Comparison of ENCODE assay signal across 12 cellular contexts in the genomic region with DNA sequence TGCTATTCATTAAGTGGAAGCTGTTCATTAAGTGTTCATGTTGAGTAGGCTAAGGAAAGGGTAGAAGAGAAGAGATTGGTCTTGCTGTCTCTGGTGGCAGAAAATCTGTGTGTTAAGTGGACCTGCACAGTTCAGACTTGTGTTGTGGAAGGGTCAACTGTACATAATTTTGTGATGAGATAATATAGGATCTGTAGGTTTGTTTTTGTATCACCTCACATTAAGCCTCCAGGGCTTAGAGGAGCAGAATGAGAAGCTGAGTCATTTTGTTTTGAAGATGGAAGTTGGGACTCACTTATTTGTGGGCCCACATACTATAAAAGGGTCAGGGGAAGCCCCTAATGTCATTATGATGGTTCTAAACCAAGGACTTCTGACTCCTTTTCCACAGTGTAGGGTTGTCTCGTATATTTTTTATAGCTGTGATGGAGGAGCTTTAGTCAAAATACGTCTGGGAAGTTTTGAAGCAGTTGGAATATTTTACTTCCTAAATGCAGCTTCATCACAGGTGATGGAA.
"Had no signal": no experiment of that assay in that cellular context is flagged by ENCODE, and none has a peak within 500 bp of the region (broad histone marks: within the 10 kb centered on the region; RNA-seq: fewer than 3 reads in every experiment).

No MANE protein-coding gene starts in this region.

- H3K9me3 Mint-ChIP-seq: activated naive CD8-positive, alpha-beta T cell treated with anti-CD3 and anti-CD28 coated beads, Interleukin-2, amount 10 ng/mL, durations not matched to agents 7 days and 5 days; naive B cell had no signal

- H3K4me3 ChIP-seq: cardiac muscle cell, pancreas, thyroid gland had no signal

- DNase-seq: activated CD4-positive, alpha-beta T cell treated with anti-CD3 and anti-CD28 coated beads for 1 hour; activated naive CD8-positive, alpha-beta T cell treated with anti-CD3 and anti-CD28 coated beads, Interleukin-2, amount 10 ng/mL, durations not matched to agents 7 days and 5 days; aorta; erythroblast; islet precursor cell; naive B cell; pancreas; stimulated activated CD4-positive, alpha-beta T cell treated with anti-CD3 and anti-CD28 coated beads, Interleukin-1b, Interleukin-23, amount 100 ng/mL, for 48 hours; T1000; thyroid gland had no signal

- H3K27me3 Mint-ChIP-seq: activated naive CD8-positive, alpha-beta T cell treated with anti-CD3 and anti-CD28 coated beads, Interleukin-2, amount 10 ng/mL, durations not matched to agents 7 days and 5 days; naive B cell had no signal

- H3K4me1 ChIP-seq: thyroid gland had no signal

- ATAC-seq: left lobe of liver, pancreas had no signal

- H3K36me3 ChIP-seq: cardiac muscle cell, pancreas, thyroid gland had no signal

- H3K4me3 Mint-ChIP-seq: activated naive CD8-positive, alpha-beta T cell treated with anti-CD3 and anti-CD28 coated beads, Interleukin-2, amount 10 ng/mL, durations not matched to agents 7 days and 5 days; naive B cell had no signal

- H3K27ac Mint-ChIP-seq: activated naive CD8-positive, alpha-beta T cell treated with anti-CD3 and anti-CD28 coated beads, Interleukin-2, amount 10 ng/mL, durations not matched to agents 7 days and 5 days had no signal

- H3K27me3 ChIP-seq: cardiac muscle cell, pancreas, thyroid gland had no signal

- H3K9me3 ChIP-seq: pancreas, thyroid gland had no signal

- H3K4me1 Mint-ChIP-seq: activated naive CD8-positive, alpha-beta T cell treated with anti-CD3 and anti-CD28 coated beads, Interleukin-2, amount 10 ng/mL, durations not matched to agents 7 days and 5 days had no signal

- H3K27ac ChIP-seq: cardiac muscle cell, pancreas, thyroid gland had no signal
